Comparison of ENCODE assay signal across 1 cellular context in the genomic region with DNA sequence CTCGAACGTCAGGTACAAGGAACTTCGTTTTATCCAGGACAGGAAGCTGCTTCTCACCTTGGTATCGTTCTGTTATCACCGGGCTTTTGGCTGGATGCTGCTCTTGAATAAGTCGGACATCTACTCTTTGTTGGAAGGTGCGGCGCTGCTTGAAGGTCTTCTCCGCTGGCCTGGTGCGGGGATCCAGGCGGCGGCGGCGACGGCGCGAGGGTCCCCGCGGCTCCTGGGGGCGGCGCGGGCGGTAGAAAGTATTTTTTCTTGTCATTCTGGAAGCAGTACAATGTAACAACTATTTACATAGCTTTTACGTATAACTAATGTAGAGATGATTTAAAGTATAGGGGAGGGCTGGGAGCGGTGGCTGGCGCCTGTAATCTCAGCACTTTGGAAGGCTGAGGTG.
TF ChIP-seq lines count a peak whose summit lies in the region.

No MANE protein-coding gene starts in this region.

TF ChIP-seq in GM23338, 12 proteins besides CTCF, POLR2A, EP300 and RAD21 (continued from another document):
- TF ChIP-seq, protein P1, sequence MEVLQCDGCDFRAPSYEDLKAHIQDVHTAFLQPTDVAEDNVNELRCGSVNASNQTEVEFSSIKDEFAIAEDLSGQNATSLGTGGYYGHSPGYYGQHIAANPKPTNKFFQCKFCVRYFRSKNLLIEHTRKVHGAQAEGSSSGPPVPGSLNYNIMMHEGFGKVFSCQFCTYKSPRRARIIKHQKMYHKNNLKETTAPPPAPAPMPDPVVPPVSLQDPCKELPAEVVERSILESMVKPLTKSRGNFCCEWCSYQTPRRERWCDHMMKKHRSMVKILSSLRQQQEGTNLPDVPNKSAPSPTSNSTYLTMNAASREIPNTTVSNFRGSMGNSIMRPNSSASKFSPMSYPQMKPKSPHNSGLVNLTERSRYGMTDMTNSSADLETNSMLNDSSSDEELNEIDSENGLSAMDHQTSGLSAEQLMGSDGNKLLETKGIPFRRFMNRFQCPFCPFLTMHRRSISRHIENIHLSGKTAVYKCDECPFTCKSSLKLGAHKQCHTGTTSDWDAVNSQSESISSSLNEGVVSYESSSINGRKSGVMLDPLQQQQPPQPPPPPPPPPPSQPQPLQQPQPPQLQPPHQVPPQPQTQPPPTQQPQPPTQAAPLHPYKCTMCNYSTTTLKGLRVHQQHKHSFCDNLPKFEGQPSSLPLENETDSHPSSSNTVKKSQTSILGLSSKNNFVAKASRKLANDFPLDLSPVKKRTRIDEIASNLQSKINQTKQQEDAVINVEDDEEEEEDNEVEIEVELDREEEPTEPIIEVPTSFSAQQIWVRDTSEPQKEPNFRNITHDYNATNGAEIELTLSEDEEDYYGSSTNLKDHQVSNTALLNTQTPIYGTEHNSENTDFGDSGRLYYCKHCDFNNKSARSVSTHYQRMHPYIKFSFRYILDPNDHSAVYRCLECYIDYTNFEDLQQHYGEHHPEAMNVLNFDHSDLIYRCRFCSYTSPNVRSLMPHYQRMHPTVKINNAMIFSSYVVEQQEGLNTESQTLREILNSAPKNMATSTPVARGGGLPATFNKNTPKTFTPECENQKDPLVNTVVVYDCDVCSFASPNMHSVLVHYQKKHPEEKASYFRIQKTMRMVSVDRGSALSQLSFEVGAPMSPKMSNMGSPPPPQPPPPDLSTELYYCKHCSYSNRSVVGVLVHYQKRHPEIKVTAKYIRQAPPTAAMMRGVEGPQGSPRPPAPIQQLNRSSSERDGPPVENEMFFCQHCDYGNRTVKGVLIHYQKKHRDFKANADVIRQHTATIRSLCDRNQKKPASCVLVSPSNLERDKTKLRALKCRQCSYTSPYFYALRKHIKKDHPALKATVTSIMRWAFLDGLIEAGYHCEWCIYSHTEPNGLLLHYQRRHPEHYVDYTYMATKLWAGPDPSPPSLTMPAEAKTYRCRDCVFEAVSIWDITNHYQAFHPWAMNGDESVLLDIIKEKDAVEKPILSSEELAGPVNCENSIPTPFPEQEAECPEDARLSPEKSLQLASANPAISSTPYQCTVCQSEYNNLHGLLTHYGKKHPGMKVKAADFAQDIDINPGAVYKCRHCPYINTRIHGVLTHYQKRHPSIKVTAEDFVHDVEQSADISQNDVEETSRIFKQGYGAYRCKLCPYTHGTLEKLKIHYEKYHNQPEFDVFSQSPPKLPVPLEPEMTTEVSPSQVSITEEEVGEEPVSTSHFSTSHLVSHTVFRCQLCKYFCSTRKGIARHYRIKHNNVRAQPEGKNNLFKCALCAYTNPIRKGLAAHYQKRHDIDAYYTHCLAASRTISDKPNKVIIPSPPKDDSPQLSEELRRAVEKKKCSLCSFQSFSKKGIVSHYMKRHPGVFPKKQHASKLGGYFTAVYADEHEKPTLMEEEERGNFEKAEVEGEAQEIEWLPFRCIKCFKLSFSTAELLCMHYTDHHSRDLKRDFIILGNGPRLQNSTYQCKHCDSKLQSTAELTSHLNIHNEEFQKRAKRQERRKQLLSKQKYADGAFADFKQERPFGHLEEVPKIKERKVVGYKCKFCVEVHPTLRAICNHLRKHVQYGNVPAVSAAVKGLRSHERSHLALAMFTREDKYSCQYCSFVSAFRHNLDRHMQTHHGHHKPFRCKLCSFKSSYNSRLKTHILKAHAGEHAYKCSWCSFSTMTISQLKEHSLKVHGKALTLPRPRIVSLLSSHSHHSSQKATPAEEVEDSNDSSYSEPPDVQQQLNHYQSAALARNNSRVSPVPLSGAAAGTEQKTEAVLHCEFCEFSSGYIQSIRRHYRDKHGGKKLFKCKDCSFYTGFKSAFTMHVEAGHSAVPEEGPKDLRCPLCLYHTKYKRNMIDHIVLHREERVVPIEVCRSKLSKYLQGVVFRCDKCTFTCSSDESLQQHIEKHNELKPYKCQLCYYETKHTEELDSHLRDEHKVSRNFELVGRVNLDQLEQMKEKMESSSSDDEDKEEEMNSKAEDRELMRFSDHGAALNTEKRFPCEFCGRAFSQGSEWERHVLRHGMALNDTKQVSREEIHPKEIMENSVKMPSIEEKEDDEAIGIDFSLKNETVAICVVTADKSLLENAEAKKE (CRISPR knock-in tag; IDR thresholded peaks at IDR 0.05): no peak
- no peak for TF ChIP-seq ZNF331 (CRISPR knock-in tag; IDR thresholded peaks at IDR 0.05; ENCODE audit: low read depth)
- TF ChIP-seq CREB1 (CRISPR knock-in tag; IDR thresholded peaks at IDR 0.05; ENCODE audit: low read depth): no peak
- no peak for TF ChIP-seq ZNF114 (CRISPR knock-in tag; IDR thresholded peaks at IDR 0.05)
- TF ChIP-seq EZH2 (IDR thresholded peaks at IDR 0.05; ENCODE audit: low read depth, unreplicated experiment): no peak
- TF ChIP-seq JUNB (IDR thresholded peaks at IDR 0.05; ENCODE audit: unreplicated experiment): no peak
- no peak for TF ChIP-seq ETS1 (IDR thresholded peaks at IDR 0.05)
